ENCODE assay signal across 1 cellular context in the genomic region with DNA sequence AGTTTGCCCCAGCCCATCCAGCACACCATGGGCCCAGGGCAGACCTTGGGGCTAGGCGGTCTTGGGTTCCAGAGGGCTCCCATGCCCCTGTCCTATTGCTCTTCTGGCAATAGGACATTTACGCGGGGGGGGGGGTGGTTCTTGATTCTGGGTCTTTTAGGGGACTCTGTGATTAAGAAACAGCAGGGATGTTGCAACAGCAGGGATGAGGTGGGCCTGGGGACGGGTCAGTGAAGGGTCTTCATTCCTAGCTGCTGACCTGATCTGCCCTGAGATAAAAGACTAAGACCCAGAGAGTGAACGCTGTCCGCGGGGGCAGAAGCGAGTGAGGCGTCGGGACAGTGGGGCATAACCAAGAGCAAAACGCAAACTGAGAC.
TF ChIP-seq lines count a peak whose summit lies in the region.

No MANE protein-coding gene starts in this region.

TF ChIP-seq in HepG2, 621 proteins besides CTCF, POLR2A, EP300 and RAD21 (continued from another document):
- no peak for TF ChIP-seq MED13 (CRISPR knock-in tag; IDR thresholded peaks at IDR 0.05)
- TF ChIP-seq FOXK1 (CRISPR knock-in tag; IDR thresholded peaks at IDR 0.05; ENCODE audit: borderline replicate concordance, low read depth): no peak
- no peak for TF ChIP-seq SIN3B (IDR thresholded peaks at IDR 0.05; ENCODE audit: low read length)
- no peak for TF ChIP-seq ZNF124 (CRISPR knock-in tag; IDR thresholded peaks at IDR 0.05)
